In genomic region chr11:71120346-71120963, GRCh38 we compare ENCODE assay signal across 9 cellular contexts.
DNase-seq lines count a peak whose midpoint lies in the region; ATAC-seq and TF ChIP-seq lines count a peak whose summit lies in the region.
"Had no signal": no experiment of that assay in that cellular context is flagged by ENCODE, and none has a peak within 500 bp of the region (broad histone marks: within the 10 kb centered on the region; RNA-seq: fewer than 3 reads in every experiment).

No MANE protein-coding gene starts in this region.

- H3K9ac ChIP-seq in H9 (ENCODE audit: extremely low read depth, insufficient read length, low read length) (no peak overlapping the region), NT2/D1 (ENCODE audit: insufficient read length, low read depth) (no peak overlapping the region)

- TF ChIP-seq CTCF in H9 (conservative IDR thresholded peaks at IDR 0.05): peak; percentile 86

- no peak overlapping the region for H4K5ac ChIP-seq in H9 (ENCODE audit: insufficient read length, low read depth, low read length)

- no peak overlapping the region for H2BK15ac ChIP-seq in H9 (ENCODE audit: low read depth, low read length)

- no peak overlapping the region for H3K18ac ChIP-seq in H9 (ENCODE audit: insufficient read length, low read depth, low read length)

- DNase-seq in 8988T (peak; percentile 49), H9 (peak; percentile 87), NT2/D1 (ENCODE audit: low read depth, low spot score) (peak; percentile 71), iPS DF 4.7 (ENCODE audit: extremely low read depth, low spot score) (peak; percentile 69)
- DNase-seq in activated CD4-positive, alpha-beta T cell treated with anti-CD3 and anti-CD28 coated beads for 1 hour: no peak
- DNase-seq: CD4-positive, alpha-beta memory T cell had no signal

- H3K27ac Mint-ChIP-seq in H9: peak overlapping the region in 2 of 3 experiments; percentile 68 to 77; a peak in 2 of 7 replicates
- H3K27ac Mint-ChIP-seq: CD4-positive, alpha-beta memory T cell had no signal

- WGBS in H9 (ENCODE audit: extremely low coverage, insufficient read length, low lambda C conversion rate): no CpG with 5 or more reads among the region's 8 CpGs

- no peaks in the 10 kb centered on the region for H3K23me2 ChIP-seq in H9 (ENCODE audit: insufficient read length, low read depth, low read length, poor library complexity, severe bottlenecking)

- peaks cover 13 to 20% (median 16%) of the 10 kb centered on the region in 3 experiments for H3K36me3 Mint-ChIP-seq in H9 (ENCODE audit: insufficient read depth in 1 of 3, low read depth in 3 of 3)
- H3K36me3 Mint-ChIP-seq: CD4-positive, alpha-beta memory T cell had no signal

- H3K27me3 Mint-ChIP-seq in H9 (ENCODE audit: low read depth): no peaks in the 10 kb centered on the region

- no peaks in the 10 kb centered on the region for H3K79me2 ChIP-seq in H9 (ENCODE audit: insufficient read depth, low read length)

- no peak overlapping the region for H3K27ac ChIP-seq in H9 (ENCODE audit: insufficient read length, low read depth, low read length)

- no peaks in the 10 kb centered on the region for H3K27me3 ChIP-seq in H9 (ENCODE audit: insufficient read depth, low read length)
- no peaks in the 10 kb centered on the region for H3K27me3 ChIP-seq in NT2/D1 (ENCODE audit: insufficient read depth, insufficient read length)

- no peak for ATAC-seq in GM19452 (IDR thresholded peaks at IDR 0.05; ENCODE audit: unreplicated experiment)
- ATAC-seq in HG03378 (IDR thresholded peaks at IDR 0.05; ENCODE audit: unreplicated experiment): no peak
- no peak for ATAC-seq in HG02763 (IDR thresholded peaks at IDR 0.05; ENCODE audit: unreplicated experiment)

- H3K4me2 ChIP-seq in H9 (ENCODE audit: insufficient read depth, insufficient read length, low read length): no peak overlapping the region

- no peak overlapping the region for H3K56ac ChIP-seq in H9 (ENCODE audit: insufficient read length, low read depth, low read length)

- no peak overlapping the region for H2AK5ac ChIP-seq in H9 (ENCODE audit: insufficient read length, low read length)

- no peak overlapping the region for H2BK12ac ChIP-seq in H9 (ENCODE audit: insufficient read length, low read depth, low read length)

- H3K9me3 Mint-ChIP-seq in H9: peaks cover 2 to 4% of the 10 kb centered on the region in 2 experiments; a peak in 2 of 5 replicates

- H3K9me3 ChIP-seq in H9 (ENCODE audit: control insufficient read depth, low read depth, low read length) (no peaks in the 10 kb centered on the region), NT2/D1 (ENCODE audit: insufficient read depth, low read length) (no peaks in the 10 kb centered on the region)

- H3K4me3 ChIP-seq in NT2/D1 (ENCODE audit: insufficient read length, low read depth): no peak overlapping the region

- H2BK5ac ChIP-seq in H9 (ENCODE audit: insufficient read length, low read length): no peak overlapping the region

- H3K36me3 ChIP-seq in NT2/D1 (ENCODE audit: insufficient read depth, insufficient read length, low read length): no peaks in the 10 kb centered on the region

- H4K8ac ChIP-seq in H9 (replicated peaks; ENCODE audit: insufficient read length, low read depth, low read length): no peak overlapping the region

- no peak overlapping the region for H3K14ac ChIP-seq in H9 (ENCODE audit: insufficient read depth, low read length)

- no peak overlapping the region for H2AFZ ChIP-seq in H9 (ENCODE audit: low read length)

- no peak overlapping the region for H3T11ph ChIP-seq in H9 (ENCODE audit: low read length)

- no peak overlapping the region for H3K23ac ChIP-seq in H9 (ENCODE audit: insufficient read length, low read depth, low read length)

- no peak overlapping the region for H2BK120ac ChIP-seq in H9 (ENCODE audit: low read depth, low read length, poor library complexity, severe bottlenecking)

- H3K4me1 Mint-ChIP-seq in H9: peaks cover 12 to 17% of the 10 kb centered on the region in 2 experiments
- H3K4me1 Mint-ChIP-seq: CD4-positive, alpha-beta memory T cell had no signal

- no peaks in the 10 kb centered on the region; the same call in 1 of the 2 replicates for H3K4me1 ChIP-seq in H9 (ENCODE audit: insufficient read depth, low read length)
- peaks cover 3% of the 10 kb centered on the region for H3K4me1 ChIP-seq in NT2/D1 (ENCODE audit: insufficient read depth, insufficient read length)

- H4K20me1 ChIP-seq in H9 (ENCODE audit: control insufficient read depth, insufficient read depth, insufficient read length): no peaks in the 10 kb centered on the region

- H3K4me3 Mint-ChIP-seq in H9: no peak overlapping the region
- H3K4me3 Mint-ChIP-seq: CD4-positive, alpha-beta memory T cell had no signal

- H3K4ac ChIP-seq in H9 (ENCODE audit: low read depth, low read length): no peak overlapping the region

- H4K91ac ChIP-seq in H9 (ENCODE audit: insufficient read length, low read depth, low read length): no peak overlapping the region

- no peaks in the 10 kb centered on the region for H3K79me1 ChIP-seq in H9 (ENCODE audit: insufficient read depth, low read depth, low read length, poor library complexity, severe bottlenecking)

- H2BK20ac ChIP-seq in H9 (ENCODE audit: low read depth, low read length, poor library complexity, severe bottlenecking): no peak overlapping the region
